In genomic region chr1:89604414-89604735, GRCh38 we compare ENCODE assay signal across 16 cellular contexts. TPM values are rescaled to one million over a fixed set of nuclear protein-coding genes. Genes with fewer than 3 reads are reported as not detected.
DNase-seq lines count a peak whose midpoint lies in the region; ATAC-seq, FAIRE-seq and TF ChIP-seq lines count a peak whose summit lies in the region.
"Had no signal": no experiment of that assay in that cellular context is flagged by ENCODE, and none has a peak within 500 bp of the region (broad histone marks: within the 10 kb centered on the region; RNA-seq: fewer than 3 reads in every experiment).

No MANE protein-coding gene starts in this region.

- no peak overlapping the region for H3K4me3 ChIP-seq in PC-3 (ENCODE audit: low read length)
- no peak overlapping the region for H3K4me3 ChIP-seq in psoas muscle
- H3K4me3 ChIP-seq: body of pancreas, GM12878, hepatocyte, sigmoid colon, SJSA1 had no signal

- CTCF ChIA-PET in PC-3 (lab: Charles Lee) = interaction anchor here (1.1 to 1.2 kb wide), 2 partner anchors 18 to 121 kb away, joined by 3 read pairs; no protein-coding TSS in a partner anchor

- H3K27me3 Mint-ChIP-seq in activated CD4-positive, alpha-beta T cell treated with anti-CD3 and anti-CD28 coated beads, Interleukin-2, amount 10 ng/mL, durations not matched to agents 24 days and 14 days = no peaks in the 10 kb centered on the region
- no peaks in the 10 kb centered on the region for H3K27me3 Mint-ChIP-seq in activated naive CD8-positive, alpha-beta T cell treated with anti-CD3 and anti-CD28 coated beads for 36 hours
- H3K27me3 Mint-ChIP-seq: stimulated activated memory B cell treated with anti-CD40 and anti-IgM and Interleukin-4, amounts not matched to agents 10 μg/mL and 1 μg/mL and 100 μg/mL, for 72 hours had no signal

- TF ChIP-seq CTCF in PC-3 (conservative IDR thresholded peaks at IDR 0.05; ENCODE audit: low read depth, low read length) (no peak), psoas muscle (IDR thresholded peaks at IDR 0.05) (no peak), D721Med (IDR thresholded peaks at IDR 0.05; ENCODE audit: insufficient read depth, missing control alignments) (no peak)

- H3F3A ChIP-seq in PC-3 (ENCODE audit: low read length, unreplicated experiment) = no peaks in the 10 kb centered on the region

- no peak for FAIRE-seq in D721Med (lab: Jason Lieb, UNC)
- FAIRE-seq: GM12878, H1 had no signal

- DNase-seq in activated CD4-positive, alpha-beta T cell treated with anti-CD3 and anti-CD28 coated beads, Interleukin-2, amount 10 ng/mL, durations not matched to agents 24 days and 14 days = no peak
- DNase-seq in activated CD4-positive, alpha-beta T cell treated with anti-CD3 and anti-CD28 coated beads for 1 hour = no peak
- peak; percentile 26 for DNase-seq in PC-3
- DNase-seq in activated naive CD8-positive, alpha-beta T cell treated with anti-CD3 and anti-CD28 coated beads for 36 hours = no peak
- no peak for DNase-seq in psoas muscle
- no peak for DNase-seq in NK-92 (lab: John Stamatoyannopoulos, UW; ENCODE audit: unreplicated experiment)
- DNase-seq in D721Med (ENCODE audit: insufficient read length, low spot score) = no peak
- DNase-seq: body of pancreas, NCI-H1436 treated with DMSO at 0.1 percent for 48 hours, sigmoid colon had no signal

- WGBS in psoas muscle, 3 donors = 45 to 91% (median 49%) methylated on average over 3 of the region's 3 CpGs

- no peaks in the 10 kb centered on the region for H4K20me1 ChIP-seq in PC-3 (ENCODE audit: low read length)

- no peak overlapping the region for H3K9ac ChIP-seq in PC-3 (ENCODE audit: low read length)

- H3K4me1 ChIP-seq in PC-3 (ENCODE audit: insufficient read depth, low read length) (peaks cover 30% of the 10 kb centered on the region), psoas muscle (peaks cover 4% of the 10 kb centered on the region)
- H3K4me1 ChIP-seq: body of pancreas, sigmoid colon had no signal

- POLR2A ChIA-PET in PC-3 (lab: Charles Lee; ENCODE audit: unreplicated experiment) = no interaction called here

- H3K4me1 Mint-ChIP-seq in activated CD4-positive, alpha-beta T cell treated with anti-CD3 and anti-CD28 coated beads, Interleukin-2, amount 10 ng/mL, durations not matched to agents 24 days and 14 days = peaks cover 89% of the 10 kb centered on the region
- peaks cover 93% of the 10 kb centered on the region for H3K4me1 Mint-ChIP-seq in activated naive CD8-positive, alpha-beta T cell treated with anti-CD3 and anti-CD28 coated beads for 36 hours

- H3K9me3 ChIP-seq in PC-3 (ENCODE audit: low read length) (no peaks in the 10 kb centered on the region), psoas muscle (no peaks in the 10 kb centered on the region)
- H3K9me3 ChIP-seq: body of pancreas, sigmoid colon, SJSA1 had no signal

- H3K9me2 ChIP-seq in PC-3 (replicated peaks; ENCODE audit: low read length) = no peaks in the 10 kb centered on the region

- no peaks in the 10 kb centered on the region for H3K79me2 ChIP-seq in PC-3 (ENCODE audit: low read length)
- H3K79me2 ChIP-seq: hepatocyte had no signal

- peak; percentile 18 for ATAC-seq in PC-3
- ATAC-seq in psoas muscle = peak; percentile 15 to 40 (median 26)
- no peak for ATAC-seq in HG02678 (IDR thresholded peaks at IDR 0.05; ENCODE audit: unreplicated experiment)
- ATAC-seq: body of pancreas; GM12878; stimulated activated memory B cell treated with anti-CD40 and anti-IgM and Interleukin-4, amounts not matched to agents 10 μg/mL and 1 μg/mL and 100 μg/mL, for 72 hours had no signal

- intact Hi-C loops in activated CD4-positive, alpha-beta T cell treated with anti-CD3 and anti-CD28 coated beads, Interleukin-2, amount 10 ng/mL, durations not matched to agents 24 days and 14 days (cut with micrococcal nuclease) = loop anchor here (10.0 kb wide), 1 partner anchor 560 kb away; no protein-coding TSS in a partner anchor
- intact Hi-C loops in PC-3 (cut with micrococcal nuclease) (no loop called here), psoas muscle (cut with DNase I) (loop anchor here in 1 of 2 donors (5.0 kb wide), 1 partner anchor 158 kb away; no protein-coding TSS in a partner anchor)

- peak overlapping the region; percentile 99 for H3K27ac Mint-ChIP-seq in activated CD4-positive, alpha-beta T cell treated with anti-CD3 and anti-CD28 coated beads, Interleukin-2, amount 10 ng/mL, durations not matched to agents 24 days and 14 days
- H3K27ac Mint-ChIP-seq in activated naive CD8-positive, alpha-beta T cell treated with anti-CD3 and anti-CD28 coated beads for 36 hours = peak overlapping the region; percentile 96
- H3K27ac Mint-ChIP-seq: stimulated activated memory B cell treated with anti-CD40 and anti-IgM and Interleukin-4, amounts not matched to agents 10 μg/mL and 1 μg/mL and 100 μg/mL, for 72 hours had no signal

- H3K27me3 ChIP-seq in PC-3 (ENCODE audit: low read length) = no peaks in the 10 kb centered on the region
- no peaks in the 10 kb centered on the region for H3K27me3 ChIP-seq in psoas muscle (ENCODE audit: insufficient read depth in 3 of 3, low read length in 2 of 3)
- H3K27me3 ChIP-seq: body of pancreas, hepatocyte, sigmoid colon, SJSA1 had no signal

- H3K36me3 ChIP-seq in PC-3 (ENCODE audit: low read depth, low read length) (no peaks in the 10 kb centered on the region), psoas muscle (ENCODE audit: insufficient read depth in 1 of 2, low read depth in 1 of 2) (no peaks in the 10 kb centered on the region)
- H3K36me3 ChIP-seq: sigmoid colon, SJSA1 had no signal

- H3K36me3 Mint-ChIP-seq in activated CD4-positive, alpha-beta T cell treated with anti-CD3 and anti-CD28 coated beads, Interleukin-2, amount 10 ng/mL, durations not matched to agents 24 days and 14 days (ENCODE audit: low read depth) = peaks cover 42% of the 10 kb centered on the region
- peaks cover 26% of the 10 kb centered on the region for H3K36me3 Mint-ChIP-seq in activated naive CD8-positive, alpha-beta T cell treated with anti-CD3 and anti-CD28 coated beads for 36 hours

- no peaks in the 10 kb centered on the region for H3K9me3 Mint-ChIP-seq in activated CD4-positive, alpha-beta T cell treated with anti-CD3 and anti-CD28 coated beads, Interleukin-2, amount 10 ng/mL, durations not matched to agents 24 days and 14 days
- H3K9me3 Mint-ChIP-seq in activated naive CD8-positive, alpha-beta T cell treated with anti-CD3 and anti-CD28 coated beads for 36 hours = no peaks in the 10 kb centered on the region
- H3K9me3 Mint-ChIP-seq: stimulated activated memory B cell treated with anti-CD40 and anti-IgM and Interleukin-4, amounts not matched to agents 10 μg/mL and 1 μg/mL and 100 μg/mL, for 72 hours had no signal

- H3K4me2 ChIP-seq in PC-3 (ENCODE audit: low read length) = no peak overlapping the region
- H3K4me2 ChIP-seq: hepatocyte had no signal

- H3K4me3 Mint-ChIP-seq in activated CD4-positive, alpha-beta T cell treated with anti-CD3 and anti-CD28 coated beads, Interleukin-2, amount 10 ng/mL, durations not matched to agents 24 days and 14 days = peak overlapping the region; percentile 65
- no peak overlapping the region for H3K4me3 Mint-ChIP-seq in activated naive CD8-positive, alpha-beta T cell treated with anti-CD3 and anti-CD28 coated beads for 36 hours
- H3K4me3 Mint-ChIP-seq: stimulated activated memory B cell treated with anti-CD40 and anti-IgM and Interleukin-4, amounts not matched to agents 10 μg/mL and 1 μg/mL and 100 μg/mL, for 72 hours had no signal

- H3K27ac ChIP-seq in PC-3 (ENCODE audit: low read length) = no peak overlapping the region
- no peak overlapping the region for H3K27ac ChIP-seq in psoas muscle
- H3K27ac ChIP-seq: body of pancreas, hepatocyte, sigmoid colon, SJSA1 had no signal

- no TSS peak for BruUV-seq in PC-3 (replicated peaks; lab: Mats Ljungman, UMichigan)

- no peak overlapping the region for H2AFZ ChIP-seq in PC-3 (ENCODE audit: low read length)
- H2AFZ ChIP-seq: hepatocyte had no signal

RNA-seq across cellular contexts. Expression of gene LRRC8C, which starts 28.5 kb away (rescaled TPM):
- total RNA-seq in activated CD4-positive, alpha-beta T cell treated with anti-CD3 and anti-CD28 coated beads, Interleukin-2, amount 10 ng/mL, durations not matched to agents 24 days and 14 days = 73.1 and 74.0 TPM in 2 replicates
- total RNA-seq in PC-3 (2014; rRNA removed) (3.4 and 4.3 TPM in 2 replicates), psoas muscle (1 to 10 TPM; 2.8 to 4.1 (median 3.2) TPM)
- total RNA-seq in activated naive CD8-positive, alpha-beta T cell treated with anti-CD3 and anti-CD28 coated beads for 36 hours = 10 to 100 TPM; 31.7 to 32.3 TPM
- polyA plus RNA-seq in psoas muscle = 1 to 10 TPM; 1.4 to 1.8 (median 1.8) TPM
